Comparison of ENCODE assay signal across 1 cellular context in genomic region chr13:110639935-110640334, GRCh38.
TF ChIP-seq lines count a peak whose summit lies in the region.

No MANE protein-coding gene starts in this region.

TF ChIP-seq in GM23338, 12 proteins besides CTCF, POLR2A, EP300 and RAD21 (continued from another document):
- TF ChIP-seq POLR2AphosphoS5 (IDR thresholded peaks at IDR 0.05; ENCODE audit: low read depth) (no peak), NANOG (IDR thresholded peaks at IDR 0.05; ENCODE audit: borderline replicate concordance) (no peak), ZNF331 (CRISPR knock-in tag; IDR thresholded peaks at IDR 0.05; ENCODE audit: low read depth) (no peak), EZH2 (IDR thresholded peaks at IDR 0.05; ENCODE audit: low read depth, unreplicated experiment) (no peak), EZH2phosphoT487 (IDR thresholded peaks at IDR 0.05; ENCODE audit: unreplicated experiment) (no peak), CREB1 (CRISPR knock-in tag; IDR thresholded peaks at IDR 0.05; ENCODE audit: low read depth) (no peak), ZNF462 (CRISPR knock-in tag; IDR thresholded peaks at IDR 0.05) (no peak), JUNB (IDR thresholded peaks at IDR 0.05; ENCODE audit: unreplicated experiment) (no peak), ETS1 (IDR thresholded peaks at IDR 0.05) (no peak), REST (IDR thresholded peaks at IDR 0.05; ENCODE audit: unreplicated experiment) (no peak)
